Comparison of ENCODE assay signal across 25 cellular contexts in genomic region chr6:83539678-83540077, GRCh38.
"Had no signal": no experiment of that assay in that cellular context is flagged by ENCODE, and none has a peak within 500 bp of the region (broad histone marks: within the 10 kb centered on the region; RNA-seq: fewer than 3 reads in every experiment).

No MANE protein-coding gene starts in this region.

- ATAC-seq: stimulated activated effector memory CD8-positive, alpha-beta T cell treated with anti-CD3 and anti-CD28 coated beads, Interleukin-12 subunit alpha, Interleukin-12 subunit beta, amount 100 ng/mL, for 72 hours; stimulated activated memory B cell treated with anti-CD40 and anti-IgM and Interleukin-4, amounts not matched to agents 10 μg/mL and 1 μg/mL and 100 μg/mL, for 72 hours; stimulated activated naive B cell treated with anti-CD40 and anti-IgM and Interleukin-4, amounts not matched to agents 10 μg/mL and 1 μg/mL and 100 μg/mL, for 72 hours; stimulated activated naive CD8-positive, alpha-beta T cell treated with anti-CD3 and anti-CD28 coated beads, Interleukin-15, amount 100 ng/mL, for 72 hours; stimulated activated naive CD8-positive, alpha-beta T cell treated with anti-CD3 and anti-CD28 coated beads, Interleukin-15, Interleukin-2, amounts not matched to agents 100 U/mL and 50 U/mL, for 24 hours; upper lobe of right lung had no signal

- H3K9me3 ChIP-seq: stomach, suprapubic skin, testis, thoracic aorta, thyroid gland, tibial artery, tibial nerve, transverse colon, upper lobe of left lung, upper lobe of right lung, uterus, vagina had no signal

- H3K4me1 ChIP-seq: stomach, suprapubic skin, testis, thyroid gland, tibial nerve, transverse colon, upper lobe of left lung, upper lobe of right lung, uterus, vagina had no signal

- H3K36me3 ChIP-seq: stomach, suprapubic skin, thoracic aorta, thyroid gland, tibial artery, tibial nerve, transverse colon, upper lobe of left lung, upper lobe of right lung, uterus, vagina had no signal

- H3K27me3 ChIP-seq: stomach, suprapubic skin, testis, thyroid gland, tibial artery, tibial nerve, transverse colon, upper lobe of left lung, upper lobe of right lung, uterus, vagina had no signal

- H3K4me3 ChIP-seq: stomach, suprapubic skin, testis, thoracic aorta, thyroid gland, tibial artery, tibial nerve, transverse colon, upper lobe of left lung, upper lobe of right lung, uterus, vagina had no signal

- DNase-seq: stimulated activated CD4-positive, alpha-beta T cell treated with anti-CD3 and anti-CD28 coated beads, Interleukin-2, amount 100 ng/mL, for 48 hours; stimulated activated CD4-positive, alpha-beta T cell treated with anti-CD3 and anti-CD28 coated beads, Interleukin-4, amount 100 ng/mL, for 1 hour; stimulated activated CD4-positive, alpha-beta T cell treated with anti-CD3 and anti-CD28 coated beads, Interleukin-4, amount 100 ng/mL, for 24 hours; stimulated activated CD4-positive, alpha-beta T cell treated with anti-CD3 and anti-CD28 coated beads, Interleukin-4, amount 100 ng/mL, for 4 hours; stimulated activated CD8-positive, alpha-beta memory T cell treated with anti-CD3 and anti-CD28 coated beads, Interleukin-4, amount 100 ng/mL, for 48 hours; stimulated activated naive B cell treated with anti-CD40 and anti-IgM and Interleukin-4, amounts not matched to agents 10 μg/mL and 1 μg/mL and 100 μg/mL, for 72 hours; stimulated activated naive CD4-positive, alpha-beta T cell treated with Interleukin-2 at 50 U/mL for 16 hours; stimulated activated naive CD8-positive, alpha-beta T cell treated with anti-CD3 and anti-CD28 coated beads, Interleukin-15, amount 100 ng/mL, for 72 hours; stimulated activated naive CD8-positive, alpha-beta T cell treated with anti-CD3 and anti-CD28 coated beads, Interleukin-15, Interleukin-2, amounts not matched to agents 100 U/mL and 50 U/mL, for 24 hours; stomach; substantia nigra; testis; thyroid gland; tibial artery; transverse colon; trophoblast cell; upper lobe of left lung; upper lobe of right lung; uterus had no signal

- H3K27ac ChIP-seq: stomach, suprapubic skin, testis, thoracic aorta, thyroid gland, tibial artery, tibial nerve, transverse colon, upper lobe of left lung, upper lobe of right lung, uterus, vagina had no signal
